18 cellular contexts compared by ENCODE assay signal in genomic region chr15:101692799-101693198, GRCh38. TPM values are rescaled to one million over a fixed set of nuclear protein-coding genes. Genes with fewer than 3 reads are reported as not detected.
A peak's percentile ranks its signal among the peaks of the same experiment; 100 is the strongest.
DNase-seq lines count a peak whose midpoint lies in the region; ATAC-seq and TF ChIP-seq lines count a peak whose summit lies in the region.
"Had no signal": no experiment of that assay in that cellular context is flagged by ENCODE, and none has a peak within 500 bp of the region (broad histone marks: within the 10 kb centered on the region; RNA-seq: fewer than 3 reads in every experiment).

No MANE protein-coding gene starts in this region.

- H3K9me3 ChIP-seq in breast epithelium (no peaks in the 10 kb centered on the region), thymus (ENCODE audit: control insufficient read depth) (no peaks in the 10 kb centered on the region)
- H3K9me3 ChIP-seq: suprapubic skin had no signal

- peak; percentile 76 for ATAC-seq in esophagus mucosa
- ATAC-seq in GM21423 (IDR thresholded peaks at IDR 0.05; ENCODE audit: unreplicated experiment) = no peak

- H3K27me3 ChIP-seq in breast epithelium (no peaks in the 10 kb centered on the region), thymus (ENCODE audit: control insufficient read depth, insufficient read depth) (no peaks in the 10 kb centered on the region)
- H3K27me3 ChIP-seq: suprapubic skin had no signal

- H3K4me3 ChIP-seq in breast epithelium = no peak overlapping the region
- no peak overlapping the region for H3K4me3 ChIP-seq in thymus (ENCODE audit: low read length)
- H3K4me3 ChIP-seq: suprapubic skin had no signal

- no peaks in the 10 kb centered on the region for H3K27me3 Mint-ChIP-seq in MCF 10A (ENCODE audit: insufficient read depth, unreplicated experiment)
- no peaks in the 10 kb centered on the region for H3K27me3 Mint-ChIP-seq in activated CD4-positive, alpha-beta memory T cell treated with anti-CD3 and anti-CD28 coated beads, Interleukin-2, amount 10 ng/mL, durations not matched to agents 7 days and 5 days
- H3K27me3 Mint-ChIP-seq: brain had no signal

- peaks cover 19% of the 10 kb centered on the region for H3K4me1 Mint-ChIP-seq in MCF 10A (ENCODE audit: insufficient read depth, unreplicated experiment)
- H3K4me1 Mint-ChIP-seq in activated CD4-positive, alpha-beta memory T cell treated with anti-CD3 and anti-CD28 coated beads, Interleukin-2, amount 10 ng/mL, durations not matched to agents 7 days and 5 days = peaks cover 53% of the 10 kb centered on the region
- H3K4me1 Mint-ChIP-seq: brain had no signal

- POLR2A ChIA-PET in MCF 10A (lab: Yijun Ruan, JAX) = interaction anchor here (1.0 to 1.2 kb wide), 3 partner anchors 9 to 43 kb away, joined by 3 read pairs; partner anchors contain the start of gene TARS3
- POLR2A ChIA-PET in activated CD4-positive, alpha-beta memory T cell treated with anti-CD3 and anti-CD28 coated beads, Interleukin-2, amount 10 ng/mL, durations not matched to agents 7 days and 5 days (lab: Charles Lee) = interaction anchor here (1.2 kb wide), 1 partner anchor 10 kb away, joined by 3 read pairs; no protein-coding TSS in a partner anchor

- DNase-seq in MCF 10A (ENCODE audit: unreplicated experiment) = peak; percentile 56
- DNase-seq in breast epithelium (ENCODE audit: low spot score in 2 of 2) = no peak
- no peak for DNase-seq in activated CD4-positive, alpha-beta memory T cell treated with anti-CD3 and anti-CD28 coated beads, Interleukin-2, amount 10 ng/mL, durations not matched to agents 7 days and 5 days
- no peak for DNase-seq in D341Med (ENCODE audit: low spot score)
- no peak for DNase-seq in mucosa of gallbladder (ENCODE audit: low spot score)
- DNase-seq: activated gamma-delta T cell treated with Interleukin-2 at 50 U/mL for 16 hours; COR-L47; cortex of kidney; EL; HCEC 1CT; NCI-H187; NK-92 treated with Interleukin-12 subunit alpha and Interleukin-12 subunit beta, amount 100 ng/mL, for 24 hours; stimulated activated CD4-positive, alpha-beta T cell treated with anti-CD3 and anti-CD28 coated beads, Interleukin-2, amount 100 ng/mL, for 48 hours had no signal

- peak overlapping the region; percentile 73 for H3K27ac Mint-ChIP-seq in MCF 10A (ENCODE audit: low read depth, unreplicated experiment)
- peak overlapping the region; percentile 52 for H3K27ac Mint-ChIP-seq in activated CD4-positive, alpha-beta memory T cell treated with anti-CD3 and anti-CD28 coated beads, Interleukin-2, amount 10 ng/mL, durations not matched to agents 7 days and 5 days
- H3K27ac Mint-ChIP-seq: brain had no signal

- H3K4me1 ChIP-seq in breast epithelium (no peaks in the 10 kb centered on the region), thymus (ENCODE audit: control insufficient read depth, insufficient read depth, low read length) (peaks cover 4% of the 10 kb centered on the region)
- H3K4me1 ChIP-seq: suprapubic skin had no signal

- intact Hi-C loops in MCF 10A (cut with micrococcal nuclease) (no loop called here), breast epithelium (cut with DNase I; ENCODE audit: low total_unique reads) (loop anchor here (5.0 to 10.0 kb wide), 2 partner anchors 475 to 1618 kb away; no protein-coding TSS in a partner anchor)

- H3K36me3 ChIP-seq in breast epithelium = no peaks in the 10 kb centered on the region
- H3K36me3 ChIP-seq in thymus (ENCODE audit: control insufficient read depth, insufficient read depth) = peaks cover 3% of the 10 kb centered on the region

- H3K9me3 Mint-ChIP-seq in MCF 10A (ENCODE audit: unreplicated experiment) = no peaks in the 10 kb centered on the region
- no peaks in the 10 kb centered on the region for H3K9me3 Mint-ChIP-seq in activated CD4-positive, alpha-beta memory T cell treated with anti-CD3 and anti-CD28 coated beads, Interleukin-2, amount 10 ng/mL, durations not matched to agents 7 days and 5 days
- H3K9me3 Mint-ChIP-seq: brain had no signal

- no peak for TF ChIP-seq CTCF in MCF 10A (IDR thresholded peaks at IDR 0.05; ENCODE audit: unreplicated experiment)
- no peak for TF ChIP-seq CTCF in breast epithelium (IDR thresholded peaks at IDR 0.05)

- no peak for TF ChIP-seq POLR2A in breast epithelium (IDR thresholded peaks at IDR 0.05)

- BruUV-seq in MCF 10A (replicated peaks; lab: Mats Ljungman, UMichigan) = no TSS peak

- peaks cover 13% of the 10 kb centered on the region for H3K36me3 Mint-ChIP-seq in MCF 10A (ENCODE audit: insufficient read depth, unreplicated experiment)
- H3K36me3 Mint-ChIP-seq in activated CD4-positive, alpha-beta memory T cell treated with anti-CD3 and anti-CD28 coated beads, Interleukin-2, amount 10 ng/mL, durations not matched to agents 7 days and 5 days (ENCODE audit: low read depth) = peaks cover 51% of the 10 kb centered on the region

- CTCF ChIA-PET in MCF 10A (lab: Yijun Ruan, JAX) = interaction anchor here (1.4 kb wide), 1 partner anchor 35 kb away, joined by 3 read pairs; no protein-coding TSS in a partner anchor
- CTCF ChIA-PET in activated CD4-positive, alpha-beta memory T cell treated with anti-CD3 and anti-CD28 coated beads, Interleukin-2, amount 10 ng/mL, durations not matched to agents 7 days and 5 days (lab: Charles Lee) = no interaction called here

- H3K4me3 Mint-ChIP-seq in MCF 10A (ENCODE audit: unreplicated experiment) = no peak overlapping the region
- H3K4me3 Mint-ChIP-seq in activated CD4-positive, alpha-beta memory T cell treated with anti-CD3 and anti-CD28 coated beads, Interleukin-2, amount 10 ng/mL, durations not matched to agents 7 days and 5 days = no peak overlapping the region
- H3K4me3 Mint-ChIP-seq: brain had no signal

- H3K27ac ChIP-seq in breast epithelium (no peak overlapping the region), thymus (ENCODE audit: low read depth) (peak overlapping the region; percentile 31)
- H3K27ac ChIP-seq: suprapubic skin had no signal

RNA-seq across cellular contexts. Expression of gene TARS3, which starts 31.5 kb away (rescaled TPM):
- total RNA-seq in MCF 10A (2022) (5.0 and 7.2 TPM in 2 replicates), breast epithelium (10 to 100 TPM; 21.3 to 32.8 (median 25.3) TPM), esophagus mucosa (4.3 TPM), mucosa of gallbladder (10.9 TPM)
- total RNA-seq in activated CD4-positive, alpha-beta memory T cell treated with anti-CD3 and anti-CD28 coated beads, Interleukin-2, amount 10 ng/mL, durations not matched to agents 7 days and 5 days = 10 to 100 TPM; 10.3 to 12.3 TPM
- polyA plus RNA-seq in thymus = 14.6 TPM

RNA-seq across cellular contexts. Expression of gene TM2D3, which starts 40.6 kb away (rescaled TPM):
- total RNA-seq in MCF 10A (2022) (25.7 and 26.2 TPM in 2 replicates), breast epithelium (10 to 100 TPM; 40.3 to 49.8 (median 46.2) TPM), esophagus mucosa (16.8 TPM), mucosa of gallbladder (59.1 TPM)
- total RNA-seq in activated CD4-positive, alpha-beta memory T cell treated with anti-CD3 and anti-CD28 coated beads, Interleukin-2, amount 10 ng/mL, durations not matched to agents 7 days and 5 days = 10 to 100 TPM; 41.8 to 43.8 TPM
- polyA plus RNA-seq in thymus = 74.4 TPM
